Comparison of ENCODE assay signal across 13 cellular contexts in the genomic region with DNA sequence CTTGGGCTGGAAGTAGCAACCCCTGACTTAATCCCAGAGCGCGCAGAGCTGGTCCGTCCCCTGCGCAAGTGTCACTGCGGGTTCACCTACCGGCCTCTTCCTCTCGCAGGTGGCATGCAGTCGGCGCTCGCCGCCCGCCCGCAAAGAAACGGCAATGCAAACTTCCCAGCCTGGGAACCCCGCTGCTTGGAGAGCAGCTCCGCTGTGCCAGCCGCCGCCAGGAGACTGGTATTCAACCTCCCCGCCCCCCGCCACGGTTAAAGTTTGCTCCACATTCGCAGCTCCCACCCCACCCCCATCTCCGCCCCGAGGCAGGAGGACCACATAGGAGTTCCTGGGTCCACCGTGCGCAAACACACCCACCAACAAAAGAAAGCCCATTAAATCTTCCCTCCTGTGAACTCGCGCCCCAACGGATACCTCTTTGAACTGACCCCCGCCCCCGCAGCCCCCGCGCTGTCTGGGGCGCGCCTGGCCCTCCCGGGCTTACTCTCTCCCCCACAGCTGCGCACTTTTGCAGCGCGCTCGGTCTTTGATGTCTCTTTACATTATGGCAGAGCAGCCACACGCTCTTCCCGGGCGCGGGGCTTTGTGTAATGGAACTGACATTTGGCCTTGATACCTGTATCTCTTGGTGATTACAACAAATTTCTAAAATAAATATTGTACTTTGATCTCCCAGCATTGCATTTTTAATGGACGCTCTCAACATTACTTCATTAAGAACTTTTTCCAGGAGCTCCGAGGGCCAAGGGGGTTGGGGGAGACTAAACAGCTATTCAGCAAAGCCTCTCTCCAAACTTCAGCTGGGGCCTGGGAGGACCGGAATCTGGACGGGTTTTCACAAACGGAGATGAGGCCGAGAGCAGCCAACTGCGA. TPM values are rescaled to one million over a fixed set of nuclear protein-coding genes. Genes with fewer than 3 reads are reported as not detected.
DNase-seq lines count a peak whose midpoint lies in the region; ATAC-seq and TF ChIP-seq lines count a peak whose summit lies in the region.
"Had no signal": no experiment of that assay in that cellular context is flagged by ENCODE, and none has a peak within 500 bp of the region (broad histone marks: within the 10 kb centered on the region; RNA-seq: fewer than 3 reads in every experiment).

No MANE protein-coding gene starts in this region.

- peaks cover 33% of the 10 kb centered on the region for H4K20me1 ChIP-seq in neural progenitor cell (ENCODE audit: low read depth)

- H3K4me3 ChIP-seq in body of pancreas (no peak overlapping the region), neural progenitor cell (peak overlapping the region; percentile 56)
- H3K4me3 ChIP-seq: A549, GM23248 had no signal

- H3K4me1 Mint-ChIP-seq in neural progenitor cell, result peaks cover 47% of the 10 kb centered on the region

- H2AFZ ChIP-seq in neural progenitor cell (replicated peaks), result no peak overlapping the region
- H2AFZ ChIP-seq: GM23248 had no signal

- TF ChIP-seq CTCF in body of pancreas (IDR thresholded peaks at IDR 0.05), result no peak
- TF ChIP-seq CTCF in neural progenitor cell (IDR thresholded peaks at IDR 0.05), result no peak

- H3K27ac ChIP-seq in body of pancreas, result no peak overlapping the region
- no peak overlapping the region for H3K27ac ChIP-seq in neural progenitor cell
- H3K27ac ChIP-seq: A549, GM23248, tibial artery had no signal

- no peak for TF ChIP-seq POLR2A in body of pancreas (IDR thresholded peaks at IDR 0.05)

- H3K9me3 ChIP-seq in body of pancreas (no peaks in the 10 kb centered on the region), neural progenitor cell (ENCODE audit: low read depth) (no peaks in the 10 kb centered on the region)
- H3K9me3 ChIP-seq: A549, tibial artery had no signal

- H3K4me1 ChIP-seq in body of pancreas (peaks cover 52% of the 10 kb centered on the region), neural progenitor cell (peaks cover 31% of the 10 kb centered on the region)

- H3K9ac ChIP-seq in neural progenitor cell, result no peak overlapping the region
- H3K9ac ChIP-seq: GM23248 had no signal

- H3K4me2 ChIP-seq in neural progenitor cell, result peak overlapping the region; percentile 93
- H3K4me2 ChIP-seq: A549 had no signal

- H3K36me3 ChIP-seq in body of pancreas (replicated peaks in 1 of 2; ENCODE audit: insufficient read depth in 1 of 2, low read depth in 2 of 2) (no peaks in the 10 kb centered on the region), neural progenitor cell (no peaks in the 10 kb centered on the region)
- H3K36me3 ChIP-seq: tibial artery had no signal

- peaks cover 31% of the 10 kb centered on the region for H3K27me3 Mint-ChIP-seq in neural progenitor cell (ENCODE audit: insufficient read depth, low read depth)

- peaks cover 0 to 15% of the 10 kb centered on the region in 2 donors for H3K27me3 ChIP-seq in body of pancreas
- H3K27me3 ChIP-seq in neural progenitor cell, result peaks cover 100% of the 10 kb centered on the region

- WGBS in body of pancreas, 2 donors, result 2 to 4% methylated on average over 21 to 51 of the region's 51 CpGs

- ATAC-seq in body of pancreas, result no peak
- ATAC-seq in HG02610 (IDR thresholded peaks at IDR 0.05; ENCODE audit: unreplicated experiment), result no peak
- ATAC-seq: A549 had no signal

- intact Hi-C loops in body of pancreas (cut with DNase I), result no loop called here

- peaks cover 61% of the 10 kb centered on the region for H3F3A ChIP-seq in neural progenitor cell (ENCODE audit: low read depth)

- H3K4me3 Mint-ChIP-seq in neural progenitor cell, result peak overlapping the region; percentile 85

- H3K79me2 ChIP-seq in neural progenitor cell (ENCODE audit: low read depth), result peaks cover 1% of the 10 kb centered on the region

- DNase-seq in NCI-H2107 treated with DMSO at 0.1 percent for 48 hours (lab: John Stamatoyannopoulos, UW; ENCODE audit: unreplicated experiment) (peak; percentile 8), NCI-H2107 (lab: John Stamatoyannopoulos, UW) (no peak), NCI-H345 treated with DMSO at 0.1 percent for 48 hours (lab: John Stamatoyannopoulos, UW; ENCODE audit: unreplicated experiment) (peak; percentile 53), body of pancreas (peak; percentile 16 to 70 (median 27)), neural progenitor cell (ENCODE audit: low spot score) (peak; percentile 78), HPDE6-E6E7 (ENCODE audit: extremely low spot score) (no peak), anterior cingulate cortex (lab: John Stamatoyannopoulos, UW) (no peak)
- DNase-seq: GM23248, mammary epithelial cell, tibial artery had no signal

- no peak overlapping the region for H3K27ac Mint-ChIP-seq in neural progenitor cell

- H3K36me3 Mint-ChIP-seq in neural progenitor cell, result no peaks in the 10 kb centered on the region

- H3K9me3 Mint-ChIP-seq in neural progenitor cell, result peaks cover 3% of the 10 kb centered on the region

RNA-seq across cellular contexts. Expression of a gene that starts 3.1 kb away (rescaled TPM):
- total RNA-seq in body of pancreas, result under 1 TPM in 1 of 2 donors, not detected in 1; 0.78 TPM
- 3.0 and 8.5 TPM in 2 replicates for total RNA-seq in neural progenitor cell (ENCODE audit: low replicate concordance)
- total RNA-seq: GM23248, mammary epithelial cell, RPMI7951 had no signal

RNA-seq across cellular contexts. Expression of a gene that starts 58.2 kb away (rescaled TPM):
- total RNA-seq in body of pancreas, result not detected
- total RNA-seq in neural progenitor cell (ENCODE audit: low replicate concordance), result 0.43 and 2.7 TPM in 2 replicates
- total RNA-seq: GM23248, RPMI7951 had no signal

Comparison
In these comparisons a context has a peak if more than half of its experiments do, and no peak if none do; other contexts are left out.
1. DNase-seq: peak in NCI-H2107 treated with DMSO at 0.1 percent for 48 hours (single experiment), NCI-H345 treated with DMSO at 0.1 percent for 48 hours (single experiment), body of pancreas (4 of 4) and neural progenitor cell (single experiment); none in NCI-H2107 (single experiment), HPDE6-E6E7 (single experiment) and anterior cingulate cortex (0 of 58).